2 cellular contexts compared by ENCODE assay signal in the genomic region with DNA sequence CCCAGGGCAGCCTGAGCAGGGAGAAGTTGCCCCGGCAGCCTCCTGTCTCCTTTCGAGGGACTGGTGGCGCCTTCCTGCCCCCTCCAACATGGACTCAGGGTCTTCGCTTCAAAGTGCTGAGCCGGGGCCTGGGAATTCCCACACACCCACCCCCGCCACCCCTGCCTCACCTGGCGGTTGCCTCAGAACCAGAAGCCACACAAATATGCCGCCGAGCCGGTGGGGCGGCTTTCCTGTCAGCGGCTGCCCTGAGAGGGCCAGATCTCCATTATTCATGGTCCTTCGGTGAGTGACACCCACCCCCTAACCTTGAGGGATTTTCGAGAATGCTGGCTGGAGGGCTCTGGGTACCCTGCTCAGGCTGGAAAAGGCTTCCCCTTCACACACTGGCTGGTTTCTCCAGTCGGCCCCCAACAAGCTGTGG.
TF ChIP-seq lines count a peak whose summit lies in the region.

No MANE protein-coding gene starts in this region.

TF ChIP-seq in GM23338, 12 proteins besides CTCF, POLR2A, EP300 and RAD21:
- peak; percentile 74 for TF ChIP-seq ZNF462 (CRISPR knock-in tag; IDR thresholded peaks at IDR 0.05)
- no peak for TF ChIP-seq STAT1 (IDR thresholded peaks at IDR 0.05; ENCODE audit: unreplicated experiment)
- TF ChIP-seq ZNF114 (CRISPR knock-in tag; IDR thresholded peaks at IDR 0.05): no peak

TF ChIP-seq in WTC11, 78 proteins besides CTCF, POLR2A, EP300 and RAD21 (continued from another document):
- TF ChIP-seq AFF4 (CRISPR knock-in tag; IDR thresholded peaks at IDR 0.05; ENCODE audit: borderline replicate concordance) (no peak), CDX4 (CRISPR knock-in tag; IDR thresholded peaks at IDR 0.05; ENCODE audit: borderline replicate concordance) (no peak), SMAD4 (CRISPR knock-in tag; IDR thresholded peaks at IDR 0.05) (no peak), NR1H2 (CRISPR knock-in tag; IDR thresholded peaks at IDR 0.05) (no peak), FOXJ3 (CRISPR knock-in tag; IDR thresholded peaks at IDR 0.05; ENCODE audit: borderline replicate concordance) (no peak), USF1 (CRISPR knock-in tag; IDR thresholded peaks at IDR 0.05) (no peak), IRF2 (CRISPR knock-in tag; IDR thresholded peaks at IDR 0.05; ENCODE audit: borderline replicate concordance, low read depth) (no peak), ZNF138 (CRISPR knock-in tag; conservative IDR thresholded peaks at IDR 0.05) (no peak), ETV6 (CRISPR knock-in tag; IDR thresholded peaks at IDR 0.05) (no peak), ZNF263 (CRISPR knock-in tag; IDR thresholded peaks at IDR 0.05; ENCODE audit: low read depth) (no peak), HMGXB4 (CRISPR knock-in tag; IDR thresholded peaks at IDR 0.05) (no peak), NR2C2 (CRISPR knock-in tag; IDR thresholded peaks at IDR 0.05) (no peak)
- TF ChIP-seq, protein P1, sequence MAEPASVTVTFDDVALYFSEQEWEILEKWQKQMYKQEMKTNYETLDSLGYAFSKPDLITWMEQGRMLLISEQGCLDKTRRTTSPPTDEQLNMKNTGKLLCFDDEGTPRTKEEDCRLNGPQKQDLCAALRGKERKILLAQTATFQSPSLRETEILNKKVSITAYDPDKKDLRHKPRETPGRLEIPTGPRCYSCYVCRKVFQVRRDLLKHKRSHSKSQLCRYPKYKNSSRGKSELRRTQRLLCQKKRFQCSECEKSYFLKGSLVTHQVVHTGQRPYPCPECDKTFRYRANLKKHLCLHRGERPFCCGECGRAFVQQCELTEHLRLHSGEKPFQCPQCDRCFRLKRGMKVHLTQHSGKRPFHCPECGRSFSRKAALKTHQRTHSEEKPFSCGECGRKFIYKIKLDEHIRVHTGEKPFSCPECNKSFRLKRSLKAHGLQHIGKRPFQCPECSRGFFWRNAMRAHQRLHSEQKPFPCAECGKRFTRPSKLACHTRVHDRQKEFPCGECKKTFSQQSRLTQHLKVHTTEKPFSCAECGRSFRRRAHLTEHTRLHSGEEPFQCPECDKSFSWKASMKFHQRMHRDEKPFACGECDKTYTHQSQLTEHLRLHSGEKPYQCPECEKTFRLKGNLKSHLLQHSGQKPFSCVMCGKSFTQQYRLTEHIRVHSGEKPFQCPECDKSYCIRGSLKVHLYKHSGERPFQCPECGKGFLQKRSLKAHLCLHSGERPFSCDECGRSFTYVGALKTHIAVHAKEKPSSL (CRISPR knock-in tag; conservative IDR thresholded peaks at IDR 0.05): no peak
- TF ChIP-seq, protein P2, sequence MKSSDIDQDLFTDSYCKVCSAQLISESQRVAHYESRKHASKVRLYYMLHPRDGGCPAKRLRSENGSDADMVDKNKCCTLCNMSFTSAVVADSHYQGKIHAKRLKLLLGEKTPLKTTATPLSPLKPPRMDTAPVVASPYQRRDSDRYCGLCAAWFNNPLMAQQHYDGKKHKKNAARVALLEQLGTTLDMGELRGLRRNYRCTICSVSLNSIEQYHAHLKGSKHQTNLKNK (CRISPR knock-in tag; IDR thresholded peaks at IDR 0.05): no peak
TF ChIP-seq in WTC11: peak in this region for 0.
